Comparison of ENCODE assay signal across 23 cellular contexts in the genomic region with DNA sequence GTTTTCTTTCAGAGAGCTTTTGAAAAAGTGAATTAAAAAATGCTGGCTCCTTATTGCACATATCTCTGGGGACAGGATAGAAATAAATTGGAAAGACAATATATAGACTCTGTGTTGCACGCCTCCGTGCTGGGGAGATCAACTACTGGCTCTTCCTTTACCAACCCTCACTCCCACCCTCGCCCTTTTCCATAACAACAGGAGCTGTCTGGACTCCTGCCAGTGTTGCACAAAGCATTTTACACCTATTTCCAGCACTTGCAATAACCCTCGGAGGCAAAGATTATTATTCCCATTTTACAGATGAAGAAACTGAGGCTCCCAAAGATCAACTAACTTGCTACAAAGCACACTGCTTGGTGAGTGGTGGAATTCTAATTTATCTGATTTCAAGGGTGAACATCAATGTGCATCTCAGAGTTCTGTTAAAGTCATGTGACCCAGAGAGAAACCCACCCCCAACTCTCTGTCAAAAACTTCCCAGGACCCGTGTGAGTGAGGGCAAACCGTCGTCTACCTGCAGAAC. TPM values are rescaled to one million over a fixed set of nuclear protein-coding genes. Genes with fewer than 3 reads are reported as not detected.
DNase-seq lines count a peak whose midpoint lies in the region; ATAC-seq, FAIRE-seq and TF ChIP-seq lines count a peak whose summit lies in the region.
"Had no signal": no experiment of that assay in that cellular context is flagged by ENCODE, and none has a peak within 500 bp of the region (broad histone marks: within the 10 kb centered on the region; RNA-seq: fewer than 3 reads in every experiment).

No MANE protein-coding gene starts in this region.

- FAIRE-seq in HepG2 (lab: Jason Lieb, UNC) (no peak), endothelial cell of umbilical vein (lab: Jason Lieb, UNC) (no peak), frontal cortex (lab: Jason Lieb, UNC) (no peak)
- FAIRE-seq: G401.6, GM12892, GM19239 had no signal

- no peak overlapping the region for H3K4ac ChIP-seq in mesendoderm (ENCODE audit: low read depth, low read length)

- TF ChIP-seq EP300 in HepG2 (IDR thresholded peaks at IDR 0.05; ENCODE audit: low read depth in 2 of 2, low read length in 2 of 2): no peak
- TF ChIP-seq EP300 in HepG2 (CRISPR knock-in tag; IDR thresholded peaks at IDR 0.05; ENCODE audit: borderline replicate concordance): no peak

- H3K4me3 ChIP-seq in HepG2 (replicated peaks in 1 of 3; ENCODE audit: insufficient read depth in 1 of 3, low read depth in 2 of 3, low read length in 3 of 3) (no peak overlapping the region), right lobe of liver (no peak overlapping the region), endothelial cell of umbilical vein (replicated peaks in 1 of 3; ENCODE audit: insufficient read depth in 1 of 3, low read depth in 1 of 3, low read length in 3 of 3) (no peak overlapping the region), mesendoderm (ENCODE audit: low read length) (no peak overlapping the region)
- H3K4me3 ChIP-seq: GM23248 had no signal

- dilution Hi-C loops in endothelial cell of umbilical vein (cut with MboI; ENCODE audit: extremely low pct_ligation_motif_present, low sequenced_read_pairs): no loop called here

- H3K79me1 ChIP-seq in mesendoderm (ENCODE audit: low read length): no peaks in the 10 kb centered on the region

- DNase-seq in HepG2 (ENCODE audit: low spot score): no peak
- no peak for DNase-seq in right lobe of liver
- peak; percentile 63 for DNase-seq in dermis blood vessel endothelial cell
- DNase-seq in endothelial cell of umbilical vein (ENCODE audit: low read depth, low spot score): no peak
- DNase-seq in frontal cortex (ENCODE audit: low spot score in 2 of 2): no peak
- DNase-seq in mesendoderm: no peak
- DNase-seq: 8988T; Caco-2; CD4-positive, CD25-positive, alpha-beta regulatory T cell; DMS153; DND-41; GM23248; H9 had no signal

- no peak for TF ChIP-seq CTCF in HepG2 (CRISPR knock-in tag; IDR thresholded peaks at IDR 0.05)
- no peak for TF ChIP-seq CTCF in right lobe of liver (IDR thresholded peaks at IDR 0.05)
- no peak for TF ChIP-seq CTCF in endothelial cell of umbilical vein (IDR thresholded peaks at IDR 0.05; ENCODE audit: extremely low read depth in 1 of 2, insufficient read depth in 1 of 2, low read depth in 1 of 2, low read length in 2 of 2)

- H3K27me3 ChIP-seq in HepG2 (ENCODE audit: control insufficient read depth in 1 of 2, insufficient read depth in 2 of 2, low read length in 2 of 2) (peaks cover 6 to 84% of the 10 kb centered on the region in 2 experiments; a peak in 4 of 5 replicates), right lobe of liver (peaks cover 2 to 16% of the 10 kb centered on the region in 2 donors), endothelial cell of umbilical vein (ENCODE audit: control insufficient read depth in 2 of 2, insufficient read depth in 2 of 2, low read length in 2 of 2) (peaks cover 30 to 34% of the 10 kb centered on the region in 2 experiments), mesendoderm (ENCODE audit: insufficient read depth, low read length, poor library complexity) (peaks cover 12% of the 10 kb centered on the region)

- H3K4me1 ChIP-seq in HepG2 (ENCODE audit: insufficient read depth, low read length) (peaks cover 18% of the 10 kb centered on the region), right lobe of liver (peaks cover 0 to 11% (median 0%) of the 10 kb centered on the region in 4 donors), endothelial cell of umbilical vein (ENCODE audit: control insufficient read depth, extremely low read depth, insufficient read depth, low read length) (peaks cover 19% of the 10 kb centered on the region), mesendoderm (ENCODE audit: control insufficient read depth, low read depth, low read length) (no peaks in the 10 kb centered on the region)

- TF ChIP-seq POLR2A in HepG2 (IDR thresholded peaks at IDR 0.05; ENCODE audit: insufficient read depth in 1 of 2, low read depth in 2 of 2, low read length in 2 of 2) (no peak), right lobe of liver (IDR thresholded peaks at IDR 0.05) (no peak), endothelial cell of umbilical vein (IDR thresholded peaks at IDR 0.05; ENCODE audit: low read depth, low read length) (no peak)

- whole genome bisulfite sequencing in HepG2 (ENCODE audit: low lambda C conversion rate): 36% methylated on average over 7 of the region's 7 CpGs
- 73% methylated on average over 4 of the region's 7 CpGs for WGBS in right lobe of liver (ENCODE audit: insufficient coverage, low coverage, low lambda C conversion rate, missing lambda C conversion rate)
- no CpG with 5 or more reads among the region's 7 CpGs for WGBS in mesendoderm (ENCODE audit: extremely low coverage, insufficient coverage, low lambda C conversion rate)

- POLR2A ChIA-PET in HepG2 (lab: Yijun Ruan, JAX) (no interaction called here), endothelial cell of umbilical vein (lab: Charles Lee) (no interaction called here)

- no peak overlapping the region for H4K8ac ChIP-seq in mesendoderm (ENCODE audit: low read depth, low read length)

- H3K9me3 ChIP-seq in HepG2 (ENCODE audit: low read length): no peaks in the 10 kb centered on the region
- H3K9me3 ChIP-seq in right lobe of liver: no peaks in the 10 kb centered on the region
- H3K9me3 ChIP-seq in endothelial cell of umbilical vein (replicated peaks; ENCODE audit: control insufficient read depth, insufficient read depth, low read length): no peaks in the 10 kb centered on the region
- H3K9me3 ChIP-seq: Caco-2 had no signal

- H3K79me2 ChIP-seq in HepG2 (ENCODE audit: insufficient read depth, low read length) (no peaks in the 10 kb centered on the region), endothelial cell of umbilical vein (ENCODE audit: control insufficient read depth, insufficient read depth, low read length) (no peaks in the 10 kb centered on the region), mesendoderm (ENCODE audit: control insufficient read depth, insufficient read depth, low read length) (no peaks in the 10 kb centered on the region)

- H3K9ac ChIP-seq in HepG2 (ENCODE audit: insufficient read depth, low read depth, low read length) (no peak overlapping the region), endothelial cell of umbilical vein (replicated peaks; ENCODE audit: extremely low read depth, insufficient read depth, low read length) (no peak overlapping the region), mesendoderm (ENCODE audit: low read length) (no peak overlapping the region)
- H3K9ac ChIP-seq: GM23248 had no signal

- H2AFZ ChIP-seq in HepG2 (ENCODE audit: low read length): no peak overlapping the region
- no peak overlapping the region for H2AFZ ChIP-seq in endothelial cell of umbilical vein (ENCODE audit: low read depth, low read length)
- H2AFZ ChIP-seq: GM23248 had no signal

- no peak overlapping the region for H2BK15ac ChIP-seq in mesendoderm (replicated peaks; ENCODE audit: low read depth)

- H4K5ac ChIP-seq in mesendoderm (ENCODE audit: low read length): no peak overlapping the region

- in situ Hi-C loops in HepG2 (cut with HindIII; ENCODE audit: extremely low pct_ligation_motif_present, low pct_unique_long_range_greater_than_20kb): no loop called here

- no peak overlapping the region for H2BK5ac ChIP-seq in mesendoderm (ENCODE audit: low read length)

- H3K9me1 ChIP-seq in endothelial cell of umbilical vein (replicated peaks; ENCODE audit: control insufficient read depth, extremely low read depth, insufficient read depth, low read length): no peaks in the 10 kb centered on the region

- no peak overlapping the region for H3K56ac ChIP-seq in mesendoderm (ENCODE audit: low read length)

- intact Hi-C loops in HepG2 (cut with micrococcal nuclease; ENCODE audit: unreplicated experiment): no loop called here
- intact Hi-C loops in right lobe of liver (cut with DNase I): no loop called here
- intact Hi-C loops in endothelial cell of umbilical vein (cut with micrococcal nuclease): no loop called here

- H2BK120ac ChIP-seq in mesendoderm (ENCODE audit: low read depth, low read length): no peak overlapping the region

- H4K20me1 ChIP-seq in HepG2 (ENCODE audit: insufficient read depth, low read length) (no peaks in the 10 kb centered on the region), endothelial cell of umbilical vein (replicated peaks; ENCODE audit: control insufficient read depth, extremely low read depth, insufficient read depth, low read length) (no peaks in the 10 kb centered on the region)

- H2AK5ac ChIP-seq in mesendoderm (ENCODE audit: low read length): no peak overlapping the region

- H3K4me2 ChIP-seq in HepG2 (ENCODE audit: low read depth, low read length) (no peak overlapping the region), endothelial cell of umbilical vein (ENCODE audit: insufficient read depth, low read length) (no peak overlapping the region), mesendoderm (ENCODE audit: low read length) (no peak overlapping the region)

- CTCF ChIA-PET in HepG2 (lab: Yijun Ruan, JAX; ENCODE audit: low intra/inter-chr PET ratio, low total read pairs) (no interaction called here), endothelial cell of umbilical vein (lab: Charles Lee) (interaction anchor here (0.7 to 6.3 kb wide), 3 partner anchors 20 to 41 kb away, joined by 3 to 41 read pairs (median 6); no protein-coding TSS in a partner anchor)

- no peaks in the 10 kb centered on the region for H3K36me3 ChIP-seq in HepG2 (replicated peaks in 1 of 2; ENCODE audit: control insufficient read depth in 1 of 2, insufficient read depth in 2 of 2, low read length in 2 of 2)
- no peaks in the 10 kb centered on the region for H3K36me3 ChIP-seq in right lobe of liver
- H3K36me3 ChIP-seq in endothelial cell of umbilical vein (ENCODE audit: control insufficient read depth in 2 of 2, extremely low read depth in 1 of 2, insufficient read depth in 2 of 2, low read length in 2 of 2): no peaks in the 10 kb centered on the region
- no peaks in the 10 kb centered on the region for H3K36me3 ChIP-seq in mesendoderm (ENCODE audit: control insufficient read depth, insufficient read depth, low read length)

- H3K27ac ChIP-seq in HepG2 (ENCODE audit: extremely low read length, insufficient read depth, low read length) (no peak overlapping the region), right lobe of liver (no peak overlapping the region), endothelial cell of umbilical vein (ENCODE audit: insufficient read depth, low read depth, low read length) (peak overlapping the region; percentile 38), mesendoderm (ENCODE audit: low read depth, low read length) (no peak overlapping the region)
- H3K27ac ChIP-seq: C4-2B, GM23248 had no signal

- no TSS peak for BruUV-seq in HepG2 (replicated peaks; lab: Mats Ljungman, UMichigan)
- BruUV-seq in endothelial cell of umbilical vein (replicated peaks; lab: Mats Ljungman, UMichigan): no TSS peak

- TF ChIP-seq RAD21 in HepG2 (CRISPR knock-in tag; IDR thresholded peaks at IDR 0.05): no peak

- no peak for ATAC-seq in HepG2
- no peak for ATAC-seq in right lobe of liver
- ATAC-seq in GM18870 (IDR thresholded peaks at IDR 0.05; ENCODE audit: unreplicated experiment): no peak
- ATAC-seq: CD8-positive, alpha-beta T cell; HCT116 had no signal

- no peak overlapping the region for H3K23ac ChIP-seq in mesendoderm (ENCODE audit: low read length)

- H3K18ac ChIP-seq in mesendoderm (ENCODE audit: low read length): no peak overlapping the region

RNA-seq across cellular contexts. Expression of a gene that starts 4.2 kb away (rescaled TPM):
- total RNA-seq in HepG2 (2016; rRNA removed; fragmentation: Illumina TruSeq; extraction: Trizol) (0.18 TPM in 1 of 2 replicates, not detected in the other), right lobe of liver (under 1 TPM in 1 of 6 experiments, not detected in 5; 0.20 TPM), dermis blood vessel endothelial cell (1.0 and 1.4 TPM in 2 replicates), endothelial cell of umbilical vein (0.88 and 2.0 TPM in 2 replicates), frontal cortex (9.8 TPM)
- not detected in 2 replicates for total RNA-seq in HepG2 (2016; cell fraction: cytosol; rRNA removed; fragmentation: Illumina TruSeq; extraction: Trizol; ENCODE audit: low read depth)
- 0.13 TPM in 1 of 2 replicates, not detected in the other for total RNA-seq in HepG2 (2016; cell fraction: insoluble cytoplasmic fraction; rRNA removed; fragmentation: Illumina TruSeq; extraction: Trizol)
- 0.28 TPM in 1 of 2 replicates, not detected in the other for total RNA-seq in HepG2 (2016; cell fraction: membrane; rRNA removed; fragmentation: Illumina TruSeq; extraction: Trizol)
- total RNA-seq in HepG2 (2016; cell fraction: nucleus; rRNA removed; fragmentation: Illumina TruSeq; extraction: Trizol): not detected in 2 replicates
- polyA plus RNA-seq in HepG2 (2011; rRNA removed) (0.20 and 0.26 TPM in 2 replicates), endothelial cell of umbilical vein (0.48 and 0.67 TPM in 2 replicates)
- 0.43 and 0.49 TPM in 2 replicates for polyA plus RNA-seq in HepG2 (2011; cell fraction: cytosol; rRNA removed)
- 0.14 and 0.26 TPM in 2 replicates for polyA plus RNA-seq in HepG2 (2011; cell fraction: nucleus; rRNA removed)
- 0.08 and 0.29 TPM in 2 replicates for polyA plus RNA-seq in HepG2 (2012)
- 0.20 TPM in 1 of 2 replicates, not detected in the other for polyA plus RNA-seq in HepG2 (2016; cell fraction: cytosol; fragmentation: Illumina TruSeq; extraction: Trizol; ENCODE audit: low read depth)
- polyA plus RNA-seq in HepG2 (2016; cell fraction: insoluble cytoplasmic fraction; fragmentation: Illumina TruSeq; extraction: Trizol; ENCODE audit: low read depth): not detected in 2 replicates
- polyA plus RNA-seq in HepG2 (2016; cell fraction: membrane; fragmentation: Illumina TruSeq; extraction: Trizol; ENCODE audit: low read depth): 0.47 TPM in 1 of 2 replicates, not detected in the other
- not detected in 2 replicates for polyA plus RNA-seq in HepG2 (2016; cell fraction: nucleus; fragmentation: Illumina TruSeq; extraction: Trizol; ENCODE audit: insufficient read depth, low read depth)
- polyA minus RNA-seq in HepG2 (2011; rRNA and poly(A)+ RNA removed; ENCODE audit: low replicate concordance): 40.8 TPM in 1 of 2 replicates, not detected in the other
- 0.99 TPM in 1 of 2 replicates, not detected in the other for polyA minus RNA-seq in HepG2 (2011; cell fraction: cytosol; rRNA and poly(A)+ RNA removed)
- polyA minus RNA-seq in HepG2 (2011; cell fraction: nucleus; rRNA and poly(A)+ RNA removed): not detected in 2 replicates
- polyA plus RNA-seq in endothelial cell of umbilical vein (2011; cell fraction: cytosol; rRNA removed): 0.44 and 0.61 TPM in 2 replicates
- polyA plus RNA-seq in endothelial cell of umbilical vein (2011; cell fraction: nucleus; rRNA removed): 0.18 and 0.21 TPM in 2 replicates
- polyA plus RNA-seq in endothelial cell of umbilical vein (2012): 0.27 and 1.4 TPM in 2 replicates
- polyA minus RNA-seq in endothelial cell of umbilical vein: 0.87 TPM in 1 of 2 replicates, not detected in the other
- polyA minus RNA-seq in endothelial cell of umbilical vein (2011; cell fraction: cytosol; rRNA and poly(A)+ RNA removed): 43.4 TPM
- polyA minus RNA-seq in endothelial cell of umbilical vein (2011; cell fraction: nucleus; rRNA and poly(A)+ RNA removed): 0.38 TPM in 1 of 2 replicates, not detected in the other
- polyA plus RNA-seq in mesendoderm (2013, experiment 1 of 2): 0.08 TPM
- 0.08 TPM for polyA plus RNA-seq in mesendoderm (2013, experiment 2 of 2)
- total RNA-seq: A673; CD8-positive, alpha-beta T cell; H4 had no signal
- polyA plus RNA-seq: BJ had no signal
